2 cellular contexts compared by ENCODE assay signal in genomic region chr11:27912916-27913315, GRCh38.
TF ChIP-seq lines count a peak whose summit lies in the region.

No MANE protein-coding gene starts in this region.

TF ChIP-seq in SK-N-SH, 30 proteins besides CTCF, POLR2A, EP300 and RAD21:
- TF ChIP-seq JUND (IDR thresholded peaks at IDR 0.05) = peak; percentile 15; the same call in 1 of the 2 replicates
- TF ChIP-seq, protein P1, sequence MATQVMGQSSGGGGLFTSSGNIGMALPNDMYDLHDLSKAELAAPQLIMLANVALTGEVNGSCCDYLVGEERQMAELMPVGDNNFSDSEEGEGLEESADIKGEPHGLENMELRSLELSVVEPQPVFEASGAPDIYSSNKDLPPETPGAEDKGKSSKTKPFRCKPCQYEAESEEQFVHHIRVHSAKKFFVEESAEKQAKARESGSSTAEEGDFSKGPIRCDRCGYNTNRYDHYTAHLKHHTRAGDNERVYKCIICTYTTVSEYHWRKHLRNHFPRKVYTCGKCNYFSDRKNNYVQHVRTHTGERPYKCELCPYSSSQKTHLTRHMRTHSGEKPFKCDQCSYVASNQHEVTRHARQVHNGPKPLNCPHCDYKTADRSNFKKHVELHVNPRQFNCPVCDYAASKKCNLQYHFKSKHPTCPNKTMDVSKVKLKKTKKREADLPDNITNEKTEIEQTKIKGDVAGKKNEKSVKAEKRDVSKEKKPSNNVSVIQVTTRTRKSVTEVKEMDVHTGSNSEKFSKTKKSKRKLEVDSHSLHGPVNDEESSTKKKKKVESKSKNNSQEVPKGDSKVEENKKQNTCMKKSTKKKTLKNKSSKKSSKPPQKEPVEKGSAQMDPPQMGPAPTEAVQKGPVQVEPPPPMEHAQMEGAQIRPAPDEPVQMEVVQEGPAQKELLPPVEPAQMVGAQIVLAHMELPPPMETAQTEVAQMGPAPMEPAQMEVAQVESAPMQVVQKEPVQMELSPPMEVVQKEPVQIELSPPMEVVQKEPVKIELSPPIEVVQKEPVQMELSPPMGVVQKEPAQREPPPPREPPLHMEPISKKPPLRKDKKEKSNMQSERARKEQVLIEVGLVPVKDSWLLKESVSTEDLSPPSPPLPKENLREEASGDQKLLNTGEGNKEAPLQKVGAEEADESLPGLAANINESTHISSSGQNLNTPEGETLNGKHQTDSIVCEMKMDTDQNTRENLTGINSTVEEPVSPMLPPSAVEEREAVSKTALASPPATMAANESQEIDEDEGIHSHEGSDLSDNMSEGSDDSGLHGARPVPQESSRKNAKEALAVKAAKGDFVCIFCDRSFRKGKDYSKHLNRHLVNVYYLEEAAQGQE (IDR thresholded peaks at IDR 0.05; ENCODE audit: low read depth, low read length) = no peak
- no peak for TF ChIP-seq GATA2 (CRISPR knock-in tag; IDR thresholded peaks at IDR 0.05)
- 0 out of 2 replicates have a peak, but pooled peaks have one; percentile 4 for TF ChIP-seq TCF12 (IDR thresholded peaks at IDR 0.05)
- TF ChIP-seq FOSL2 (IDR thresholded peaks at IDR 0.05; ENCODE audit: borderline replicate concordance, low read depth) = peak; percentile 37; the same call in 1 of the 2 replicates

TF ChIP-seq in SK-N-SH treated with all-trans-retinoic acid at 6 μM for 48 hours, 23 proteins besides CTCF, POLR2A, EP300 and RAD21:
- TF ChIP-seq ZNF565 (CRISPR knock-in tag; conservative IDR thresholded peaks at IDR 0.05; ENCODE audit: low read depth) (no peak), TOX (CRISPR knock-in tag; IDR thresholded peaks at IDR 0.05; ENCODE audit: borderline replicate concordance) (no peak), OSR1 (CRISPR knock-in tag; IDR thresholded peaks at IDR 0.05) (no peak), ESRRG (CRISPR knock-in tag; IDR thresholded peaks at IDR 0.05) (no peak), ZFP3 (CRISPR knock-in tag; IDR thresholded peaks at IDR 0.05) (no peak), SNAI2 (CRISPR knock-in tag; IDR thresholded peaks at IDR 0.05) (no peak), TCF4 (CRISPR knock-in tag; IDR thresholded peaks at IDR 0.05; ENCODE audit: borderline replicate concordance) (no peak), ZNF8 (CRISPR knock-in tag; IDR thresholded peaks at IDR 0.05) (no peak), TSHZ2 (CRISPR knock-in tag; IDR thresholded peaks at IDR 0.05) (no peak), PPARA (CRISPR knock-in tag; IDR thresholded peaks at IDR 0.05; ENCODE audit: borderline replicate concordance) (no peak), ZC3H10 (CRISPR knock-in tag; IDR thresholded peaks at IDR 0.05) (no peak), ISL1 (CRISPR knock-in tag; IDR thresholded peaks at IDR 0.05) (no peak), CSDC2 (CRISPR knock-in tag; IDR thresholded peaks at IDR 0.05) (no peak), RARB (CRISPR knock-in tag; IDR thresholded peaks at IDR 0.05) (no peak)
- TF ChIP-seq, protein P2, sequence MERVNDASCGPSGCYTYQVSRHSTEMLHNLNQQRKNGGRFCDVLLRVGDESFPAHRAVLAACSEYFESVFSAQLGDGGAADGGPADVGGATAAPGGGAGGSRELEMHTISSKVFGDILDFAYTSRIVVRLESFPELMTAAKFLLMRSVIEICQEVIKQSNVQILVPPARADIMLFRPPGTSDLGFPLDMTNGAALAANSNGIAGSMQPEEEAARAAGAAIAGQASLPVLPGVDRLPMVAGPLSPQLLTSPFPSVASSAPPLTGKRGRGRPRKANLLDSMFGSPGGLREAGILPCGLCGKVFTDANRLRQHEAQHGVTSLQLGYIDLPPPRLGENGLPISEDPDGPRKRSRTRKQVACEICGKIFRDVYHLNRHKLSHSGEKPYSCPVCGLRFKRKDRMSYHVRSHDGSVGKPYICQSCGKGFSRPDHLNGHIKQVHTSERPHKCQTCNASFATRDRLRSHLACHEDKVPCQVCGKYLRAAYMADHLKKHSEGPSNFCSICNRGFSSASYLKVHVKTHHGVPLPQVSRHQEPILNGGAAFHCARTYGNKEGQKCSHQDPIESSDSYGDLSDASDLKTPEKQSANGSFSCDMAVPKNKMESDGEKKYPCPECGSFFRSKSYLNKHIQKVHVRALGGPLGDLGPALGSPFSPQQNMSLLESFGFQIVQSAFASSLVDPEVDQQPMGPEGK (CRISPR knock-in tag; IDR thresholded peaks at IDR 0.05; ENCODE audit: borderline replicate concordance) = no peak
- TF ChIP-seq, protein P3, sequence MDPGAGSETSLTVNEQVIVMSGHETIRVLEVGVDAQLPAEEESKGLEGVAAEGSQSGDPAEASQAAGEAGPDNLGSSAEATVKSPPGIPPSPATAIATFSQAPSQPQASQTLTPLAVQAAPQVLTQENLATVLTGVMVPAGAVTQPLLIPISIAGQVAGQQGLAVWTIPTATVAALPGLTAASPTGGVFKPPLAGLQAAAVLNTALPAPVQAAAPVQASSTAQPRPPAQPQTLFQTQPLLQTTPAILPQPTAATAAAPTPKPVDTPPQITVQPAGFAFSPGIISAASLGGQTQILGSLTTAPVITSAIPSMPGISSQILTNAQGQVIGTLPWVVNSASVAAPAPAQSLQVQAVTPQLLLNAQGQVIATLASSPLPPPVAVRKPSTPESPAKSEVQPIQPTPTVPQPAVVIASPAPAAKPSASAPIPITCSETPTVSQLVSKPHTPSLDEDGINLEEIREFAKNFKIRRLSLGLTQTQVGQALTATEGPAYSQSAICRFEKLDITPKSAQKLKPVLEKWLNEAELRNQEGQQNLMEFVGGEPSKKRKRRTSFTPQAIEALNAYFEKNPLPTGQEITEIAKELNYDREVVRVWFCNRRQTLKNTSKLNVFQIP (CRISPR knock-in tag; IDR thresholded peaks at IDR 0.05; ENCODE audit: borderline replicate concordance, low read depth) = no peak
